In genomic region chr5:142175461-142176142, GRCh38 we compare ENCODE assay signal across 1 cellular context.
TF ChIP-seq lines count a peak whose summit lies in the region.

No MANE protein-coding gene starts in this region.

TF ChIP-seq in HepG2, 621 proteins besides CTCF, POLR2A, EP300 and RAD21 (continued from another document):
- TF ChIP-seq NR0B2 (CRISPR knock-in tag; IDR thresholded peaks at IDR 0.05) (no peak), IRF1 (CRISPR knock-in tag; IDR thresholded peaks at IDR 0.05; ENCODE audit: low read depth) (no peak)
